Comparison of ENCODE assay signal across 11 cellular contexts in genomic region chr22:46373838-46374662, GRCh38. TPM values are rescaled to one million over a fixed set of nuclear protein-coding genes. Genes with fewer than 3 reads are reported as not detected.
DNase-seq lines count a peak whose midpoint lies in the region; ATAC-seq and TF ChIP-seq lines count a peak whose summit lies in the region.
"Had no signal": no experiment of that assay in that cellular context is flagged by ENCODE, and none has a peak within 500 bp of the region (broad histone marks: within the 10 kb centered on the region; RNA-seq: fewer than 3 reads in every experiment).

No MANE protein-coding gene starts in this region.

- H3K4me3 ChIP-seq in mucosa of rectum (ENCODE audit: low read length in 2 of 2) = peak overlapping the region; percentile 11 to 37
- H3K4me3 ChIP-seq: neural progenitor cell had no signal

- peak in 3 of 10 experiments; percentile 8 to 29 (median 8) for DNase-seq in CD4-positive, alpha-beta T cell
- DNase-seq in KG1 (lab: John Stamatoyannopoulos, UW) (peak; percentile 84), occipital lobe (lab: John Stamatoyannopoulos, UW) (no peak)
- peak; percentile 36 for DNase-seq in activated T-cell treated with anti-CD3 and anti-CD28 coated beads, Interleukin-2, amount 50 U/mL, for 1 hour
- DNase-seq: glutamatergic neuron, NCI-H526 had no signal

- ATAC-seq in CD4-positive, alpha-beta T cell (ENCODE audit: poor library complexity) = peak; percentile 53
- no peak for ATAC-seq in HG02852 (IDR thresholded peaks at IDR 0.05; ENCODE audit: unreplicated experiment)
- no peak for ATAC-seq in HG02970 (IDR thresholded peaks at IDR 0.05; ENCODE audit: low FRiP score, unreplicated experiment)
- no peak for ATAC-seq in GM19351 (IDR thresholded peaks at IDR 0.05; ENCODE audit: unreplicated experiment)

- peak overlapping the region; percentile 19 for H3K27ac Mint-ChIP-seq in CD4-positive, alpha-beta T cell
- H3K27ac Mint-ChIP-seq: neural progenitor cell had no signal

- no peak for TF ChIP-seq CTCF in CD4-positive, alpha-beta T cell (IDR thresholded peaks at IDR 0.05)

- H3K36me3 ChIP-seq in mucosa of rectum (ENCODE audit: control insufficient read depth in 2 of 2, insufficient read depth in 2 of 2, low read length in 2 of 2) = no peaks in the 10 kb centered on the region

- H3K4me3 Mint-ChIP-seq in CD4-positive, alpha-beta T cell = peak overlapping the region; percentile 7
- H3K4me3 Mint-ChIP-seq: neural progenitor cell had no signal

- H3K4me1 Mint-ChIP-seq in CD4-positive, alpha-beta T cell (ENCODE audit: low read depth) = peaks cover 44% of the 10 kb centered on the region

- no peaks in the 10 kb centered on the region for H3K27me3 Mint-ChIP-seq in CD4-positive, alpha-beta T cell

- POLR2A ChIA-PET in CD4-positive, alpha-beta T cell (lab: Charles Lee) = no interaction called here

- intact Hi-C loops in CD4-positive, alpha-beta T cell (cut with DNase I, micrococcal nuclease) = loop anchor here in 1 of 2 experiments (5.0 kb wide), 1 partner anchor 63 kb away; no protein-coding TSS in a partner anchor

- H3K9me3 ChIP-seq in CD4-positive, alpha-beta T cell (ENCODE audit: control insufficient read depth, low read length) = peaks cover 12% of the 10 kb centered on the region
- peaks cover 0 to 2% of the 10 kb centered on the region in 2 donors for H3K9me3 ChIP-seq in mucosa of rectum (ENCODE audit: control insufficient read depth in 2 of 2, low read length in 2 of 2)

- H3K27ac ChIP-seq in CD4-positive, alpha-beta T cell (ENCODE audit: low read depth, low read length) = no peak overlapping the region
- peak overlapping the region; percentile 84 to 95 for H3K27ac ChIP-seq in mucosa of rectum (ENCODE audit: low read depth in 2 of 2, low read length in 2 of 2)
- H3K27ac ChIP-seq: neural progenitor cell had no signal

- H3K27me3 ChIP-seq in CD4-positive, alpha-beta T cell (ENCODE audit: control insufficient read depth, insufficient read depth, low read length) = no peaks in the 10 kb centered on the region
- no peaks in the 10 kb centered on the region for H3K27me3 ChIP-seq in mucosa of rectum (ENCODE audit: control insufficient read depth in 2 of 2, insufficient read depth in 2 of 2, low read length in 2 of 2)

- peaks cover 37 to 62% of the 10 kb centered on the region in 2 donors for H3K4me1 ChIP-seq in mucosa of rectum (ENCODE audit: control insufficient read depth in 2 of 2, insufficient read depth in 2 of 2, low read length in 2 of 2)

- H3K9me3 Mint-ChIP-seq in CD4-positive, alpha-beta T cell = peaks cover 2% of the 10 kb centered on the region

- H3K9ac ChIP-seq in mucosa of rectum (ENCODE audit: low read depth in 1 of 2, low read length in 2 of 2) = peak overlapping the region; percentile 41 to 71
- H3K9ac ChIP-seq: neural progenitor cell had no signal

- CTCF ChIA-PET in CD4-positive, alpha-beta T cell (lab: Charles Lee) = no interaction called here

- H3K36me3 Mint-ChIP-seq in CD4-positive, alpha-beta T cell (ENCODE audit: low read depth) = no peaks in the 10 kb centered on the region

RNA-seq across cellular contexts. Expression of gene TRMU, which starts 38.5 kb away (rescaled TPM):
- total RNA-seq in CD4-positive, alpha-beta T cell = 10 to 100 TPM; 65.2 to 65.4 TPM
- total RNA-seq in occipital lobe = 19.0 TPM
